ENCODE assay signal across 8 cellular contexts in the genomic region with DNA sequence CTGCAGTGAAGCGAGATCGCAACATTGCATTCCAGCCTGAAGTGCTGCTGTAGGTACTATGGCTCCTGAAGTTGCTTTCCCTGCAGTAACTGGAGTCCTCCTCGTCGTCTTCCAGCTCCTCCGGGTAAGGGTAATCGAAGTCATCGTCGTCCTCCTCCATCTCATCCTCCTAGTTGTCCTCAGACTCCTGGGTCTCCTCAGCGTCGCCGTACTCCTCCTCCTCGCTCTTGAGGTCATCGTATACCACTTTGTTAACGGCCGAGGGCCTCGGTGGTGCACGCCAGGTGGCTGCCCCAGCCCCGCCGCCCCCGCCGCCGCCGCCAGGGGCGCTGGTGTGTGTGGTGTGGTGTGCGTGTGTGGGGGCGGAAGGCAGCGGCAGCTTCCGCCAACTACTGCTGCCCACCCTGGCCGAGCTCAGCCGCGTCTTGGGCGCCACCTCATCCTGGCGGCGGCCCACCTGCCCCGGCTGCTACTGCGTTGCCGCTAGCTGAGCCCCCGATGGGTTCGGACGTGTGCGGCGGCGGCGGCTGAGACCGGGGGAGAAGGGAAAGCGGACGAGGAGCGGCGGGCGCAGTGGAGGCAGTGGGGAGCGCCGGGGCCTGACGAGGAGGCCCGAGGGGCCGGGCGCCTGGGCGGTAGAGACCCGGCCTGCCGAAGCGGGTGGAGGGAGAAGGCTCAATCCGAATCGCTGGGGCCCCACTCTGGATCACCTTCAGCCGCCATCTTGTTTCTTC. TPM values are rescaled to one million over a fixed set of nuclear protein-coding genes. Genes with fewer than 3 reads are reported as not detected.
A peak's percentile ranks its signal among the peaks of the same experiment; 100 is the strongest.
DNase-seq lines count a peak whose midpoint lies in the region; ATAC-seq and TF ChIP-seq lines count a peak whose summit lies in the region.

No MANE protein-coding gene starts in this region.

- no peaks in the 10 kb centered on the region for H3K27me3 Mint-ChIP-seq in CD4-positive, alpha-beta memory T cell
- peaks cover 7% of the 10 kb centered on the region for H3K27me3 Mint-ChIP-seq in activated CD4-positive, alpha-beta T cell treated with anti-CD3 and anti-CD28 coated beads, Interleukin-2, amount 10 ng/mL, durations not matched to agents 24 days and 14 days

- H3K9me3 ChIP-seq in CD4-positive, alpha-beta memory T cell (ENCODE audit: control insufficient read depth in 1 of 2, low read length in 2 of 2), result peaks cover 0 to 5% of the 10 kb centered on the region in 2 donors
- H3K9me3 ChIP-seq in HUES6 (ENCODE audit: control insufficient read depth, insufficient read depth, low read depth, low read length) (peaks cover 4% of the 10 kb centered on the region; the same call in 1 of the 2 replicates), mucosa of stomach (ENCODE audit: control insufficient read depth, low read length) (no peaks in the 10 kb centered on the region)

- peak overlapping the region; percentile 77 to 88 (median 81) for H3K4me3 Mint-ChIP-seq in CD4-positive, alpha-beta memory T cell
- peak overlapping the region; percentile 82 for H3K4me3 Mint-ChIP-seq in activated CD4-positive, alpha-beta T cell treated with anti-CD3 and anti-CD28 coated beads, Interleukin-2, amount 10 ng/mL, durations not matched to agents 24 days and 14 days
- H3K4me3 Mint-ChIP-seq in stimulated activated effector memory CD8-positive, alpha-beta T cell treated with anti-CD3 and anti-CD28 coated beads, Interleukin-12 subunit alpha, Interleukin-12 subunit beta, amount 100 ng/mL, for 72 hours, result peak overlapping the region; percentile 69

- peak; percentile 74 to 82 (median 78) for DNase-seq in CD4-positive, alpha-beta memory T cell
- DNase-seq in GM20000 (ENCODE audit: low spot score), result peak; percentile 91
- DNase-seq in activated CD4-positive, alpha-beta T cell treated with anti-CD3 and anti-CD28 coated beads, Interleukin-2, amount 10 ng/mL, durations not matched to agents 24 days and 14 days, result peak; percentile 95
- DNase-seq in effector CD8-positive, alpha-beta T cell (lab: John Stamatoyannopoulos, UW), result peak; percentile 56
- peak; percentile 86 to 91 for DNase-seq in stimulated activated effector memory CD8-positive, alpha-beta T cell treated with anti-CD3 and anti-CD28 coated beads, Interleukin-12 subunit alpha, Interleukin-12 subunit beta, amount 100 ng/mL, for 72 hours (ENCODE audit: low spot score in 2 of 2)
- no peak for DNase-seq in Kasumi-1 (lab: John Stamatoyannopoulos, UW)

- CTCF ChIA-PET in CD4-positive, alpha-beta memory T cell (lab: Charles Lee; ENCODE audit: partially characterized antibody), result interaction anchor here (0.6 to 3.6 kb wide), 17 partner anchors 10 to 288 kb away, joined by 3 to 33 read pairs (median 4); partner anchors contain the start of genes ACBD5, RAB18 and YME1L1

- H3K27ac ChIP-seq in CD4-positive, alpha-beta memory T cell (ENCODE audit: low read depth, low read length), result peak overlapping the region; percentile 58
- peak overlapping the region; percentile 71; the same call in 1 of the 2 replicates for H3K27ac ChIP-seq in HUES6 (ENCODE audit: low read depth, low read length)

- peak; percentile 31 for TF ChIP-seq CTCF in GM20000 (IDR thresholded peaks at IDR 0.05; ENCODE audit: extremely low read depth, missing control alignments)

- H3K27me3 ChIP-seq in CD4-positive, alpha-beta memory T cell (ENCODE audit: insufficient read depth, low read length), result no peaks in the 10 kb centered on the region
- H3K27me3 ChIP-seq in HUES6 (ENCODE audit: control insufficient read depth, insufficient read depth, low read length) (peaks cover 7% of the 10 kb centered on the region), mucosa of stomach (ENCODE audit: control insufficient read depth, insufficient read depth, low read length) (peaks cover 5% of the 10 kb centered on the region)

- peak overlapping the region; percentile 48 for H3K9ac ChIP-seq in HUES6 (ENCODE audit: low read length)
- peak overlapping the region; percentile 78 for H3K9ac ChIP-seq in mucosa of stomach (ENCODE audit: low read length)

- H3K9me3 Mint-ChIP-seq in CD4-positive, alpha-beta memory T cell, result peaks cover 0 to 6% (median 1%) of the 10 kb centered on the region in 8 donors
- peaks cover 5% of the 10 kb centered on the region for H3K9me3 Mint-ChIP-seq in activated CD4-positive, alpha-beta T cell treated with anti-CD3 and anti-CD28 coated beads, Interleukin-2, amount 10 ng/mL, durations not matched to agents 24 days and 14 days
- H3K9me3 Mint-ChIP-seq in stimulated activated effector memory CD8-positive, alpha-beta T cell treated with anti-CD3 and anti-CD28 coated beads, Interleukin-12 subunit alpha, Interleukin-12 subunit beta, amount 100 ng/mL, for 72 hours, result no peaks in the 10 kb centered on the region

- ATAC-seq in stimulated activated effector memory CD8-positive, alpha-beta T cell treated with anti-CD3 and anti-CD28 coated beads, Interleukin-12 subunit alpha, Interleukin-12 subunit beta, amount 100 ng/mL, for 72 hours, result peak; percentile 98

- peaks cover 3% of the 10 kb centered on the region for H3K4me1 ChIP-seq in CD4-positive, alpha-beta memory T cell (ENCODE audit: insufficient read depth, low read length)
- H3K4me1 ChIP-seq in HUES6 (ENCODE audit: control insufficient read depth, insufficient read depth, low read length) (no peaks in the 10 kb centered on the region; the same call in 1 of the 2 replicates), mucosa of stomach (ENCODE audit: control insufficient read depth, insufficient read depth, low read length) (no peaks in the 10 kb centered on the region)

- intact Hi-C loops in CD4-positive, alpha-beta memory T cell (cut with micrococcal nuclease), result loop anchor here (1.0 kb wide), 1 partner anchor 9 kb away; no protein-coding TSS in a partner anchor
- intact Hi-C loops in activated CD4-positive, alpha-beta T cell treated with anti-CD3 and anti-CD28 coated beads, Interleukin-2, amount 10 ng/mL, durations not matched to agents 24 days and 14 days (cut with micrococcal nuclease), result loop anchor here (1.0 kb wide), 1 partner anchor 9 kb away; no protein-coding TSS in a partner anchor

- H3K36me3 ChIP-seq in CD4-positive, alpha-beta memory T cell (ENCODE audit: insufficient read depth, low read length), result no peaks in the 10 kb centered on the region
- H3K36me3 ChIP-seq in HUES6 (ENCODE audit: control insufficient read depth, insufficient read depth, low read length), result no peaks in the 10 kb centered on the region
- no peaks in the 10 kb centered on the region for H3K36me3 ChIP-seq in mucosa of stomach (ENCODE audit: control insufficient read depth, insufficient read depth, low read length)

- H3K36me3 Mint-ChIP-seq in CD4-positive, alpha-beta memory T cell, result peaks cover 3 to 4% of the 10 kb centered on the region in 2 donors
- H3K36me3 Mint-ChIP-seq in activated CD4-positive, alpha-beta T cell treated with anti-CD3 and anti-CD28 coated beads, Interleukin-2, amount 10 ng/mL, durations not matched to agents 24 days and 14 days (ENCODE audit: low read depth), result peaks cover 2% of the 10 kb centered on the region
- peaks cover 7% of the 10 kb centered on the region for H3K36me3 Mint-ChIP-seq in stimulated activated effector memory CD8-positive, alpha-beta T cell treated with anti-CD3 and anti-CD28 coated beads, Interleukin-12 subunit alpha, Interleukin-12 subunit beta, amount 100 ng/mL, for 72 hours

- H3K27ac Mint-ChIP-seq in CD4-positive, alpha-beta memory T cell, result peak overlapping the region; percentile 55 to 91 (median 85)
- peak overlapping the region; percentile 85 for H3K27ac Mint-ChIP-seq in activated CD4-positive, alpha-beta T cell treated with anti-CD3 and anti-CD28 coated beads, Interleukin-2, amount 10 ng/mL, durations not matched to agents 24 days and 14 days
- peak overlapping the region; percentile 89 for H3K27ac Mint-ChIP-seq in stimulated activated effector memory CD8-positive, alpha-beta T cell treated with anti-CD3 and anti-CD28 coated beads, Interleukin-12 subunit alpha, Interleukin-12 subunit beta, amount 100 ng/mL, for 72 hours

- H3K4me3 ChIP-seq in CD4-positive, alpha-beta memory T cell (ENCODE audit: low read length in 2 of 2), result peak overlapping the region in 1 of 2 donors; percentile 47
- H3K4me3 ChIP-seq in HUES6 (ENCODE audit: low read depth, low read length) (peak overlapping the region; percentile 60), mucosa of stomach (ENCODE audit: low read length) (no peak overlapping the region)

- POLR2A ChIA-PET in CD4-positive, alpha-beta memory T cell (lab: Charles Lee; ENCODE audit: partially characterized antibody), result interaction anchor here (0.8 to 8.4 kb wide), 8 partner anchors 10 to 1280 kb away, joined by 3 to 113 read pairs (median 4); partner anchors contain the start of genes ACBD5, MASTL, RAB18 and WAC

- H3K4me1 Mint-ChIP-seq in CD4-positive, alpha-beta memory T cell, result peaks cover 5 to 10% (median 7%) of the 10 kb centered on the region in 4 donors
- H3K4me1 Mint-ChIP-seq in activated CD4-positive, alpha-beta T cell treated with anti-CD3 and anti-CD28 coated beads, Interleukin-2, amount 10 ng/mL, durations not matched to agents 24 days and 14 days, result peaks cover 17% of the 10 kb centered on the region
- peaks cover 7% of the 10 kb centered on the region for H3K4me1 Mint-ChIP-seq in stimulated activated effector memory CD8-positive, alpha-beta T cell treated with anti-CD3 and anti-CD28 coated beads, Interleukin-12 subunit alpha, Interleukin-12 subunit beta, amount 100 ng/mL, for 72 hours

RNA-seq across cellular contexts. Expression of gene ACBD5, which starts 11.8 kb away (rescaled TPM):
- 10 to 100 TPM; 23.9 to 24.9 TPM for total RNA-seq in CD4-positive, alpha-beta memory T cell
- 10 to 100 TPM; 11.3 to 11.4 TPM for polyA plus RNA-seq in CD4-positive, alpha-beta memory T cell
- 22.3 and 23.4 TPM in 2 replicates for total RNA-seq in activated CD4-positive, alpha-beta T cell treated with anti-CD3 and anti-CD28 coated beads, Interleukin-2, amount 10 ng/mL, durations not matched to agents 24 days and 14 days

Comparison
In these comparisons a context has a peak if more than half of its experiments do, and no peak if none do; other contexts are left out.
1. DNase-seq: peak in CD4-positive, alpha-beta memory T cell (5 of 5), GM20000 (single experiment), activated CD4-positive, alpha-beta T cell treated with anti-CD3 and anti-CD28 coated beads, Interleukin-2, amount 10 ng/mL, durations not matched to agents 24 days and 14 days (single experiment), effector CD8-positive, alpha-beta T cell (single experiment) and stimulated activated effector memory CD8-positive, alpha-beta T cell treated with anti-CD3 and anti-CD28 coated beads, Interleukin-12 subunit alpha, Interleukin-12 subunit beta, amount 100 ng/mL, for 72 hours (2 of 2); none in Kasumi-1 (0 of 2).
2. Peak in every context shown above with its lines, with median percentiles within 50 percentile points of each other: H3K27ac Mint-ChIP-seq and H3K4me3 Mint-ChIP-seq.